Comparison of ENCODE assay signal across 16 cellular contexts in the genomic region with DNA sequence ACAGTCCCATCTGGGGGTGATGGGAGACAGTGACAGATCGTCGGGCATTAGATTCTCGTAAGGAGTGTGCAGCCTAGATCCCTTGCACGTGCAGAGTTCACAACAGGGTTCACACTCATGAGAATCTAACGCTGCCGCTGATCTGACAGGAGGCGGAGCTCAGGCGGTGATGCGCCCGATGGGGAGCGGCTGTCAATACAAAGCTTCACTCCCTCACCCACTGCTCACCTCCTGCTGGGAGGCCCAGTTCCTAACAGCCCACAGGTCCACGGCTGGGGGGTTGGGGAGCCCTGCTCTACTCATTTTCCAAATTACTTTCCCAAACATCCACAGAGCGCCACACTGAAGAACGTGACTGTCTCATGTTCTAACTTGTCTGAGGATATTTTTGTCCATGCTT. TPM values are rescaled to one million over a fixed set of nuclear protein-coding genes. Genes with fewer than 3 reads are reported as not detected.
"Had no signal": no experiment of that assay in that cellular context is flagged by ENCODE, and none has a peak within 500 bp of the region (broad histone marks: within the 10 kb centered on the region; RNA-seq: fewer than 3 reads in every experiment).

No MANE protein-coding gene starts in this region.

- H3K36me3 ChIP-seq: neutrophil, tibial artery had no signal

- H3K9me3 ChIP-seq: neutrophil, tibial artery had no signal

- H3K9me3 Mint-ChIP-seq: activated naive CD8-positive, alpha-beta T cell treated with anti-CD3 and anti-CD28 coated beads, Interleukin-2, amount 10 ng/mL, durations not matched to agents 7 days and 5 days; activated T-helper 1 cell treated with anti-CD3 and anti-CD28 coated beads, Interleukin-12 subunit alpha, Interleukin-12 subunit beta, Interleukin-2, Interleukin-4 antibody, amounts not matched to agents 30 ng/mL and 10 ng/mL and 1 ng/mL, durations not matched to agents 14 hours and 24 hours and 36 hours; naive thymus-derived CD8-positive, alpha-beta T cell; stimulated activated effector memory CD8-positive, alpha-beta T cell treated with anti-CD3 and anti-CD28 coated beads, Interleukin-12 subunit alpha, Interleukin-12 subunit beta, amount 100 ng/mL, for 72 hours had no signal

- FAIRE-seq: kidney, urothelium cell line had no signal

- H3K36me3 Mint-ChIP-seq: activated naive CD8-positive, alpha-beta T cell treated with anti-CD3 and anti-CD28 coated beads, Interleukin-2, amount 10 ng/mL, durations not matched to agents 7 days and 5 days; brain; naive thymus-derived CD8-positive, alpha-beta T cell; stimulated activated effector memory CD8-positive, alpha-beta T cell treated with anti-CD3 and anti-CD28 coated beads, Interleukin-12 subunit alpha, Interleukin-12 subunit beta, amount 100 ng/mL, for 72 hours had no signal

- DNase-seq: activated CD4-positive, CD25-positive, alpha-beta regulatory T cell treated with anti-CD3 and anti-CD28 coated beads, Interleukin-2, amount 50 U/mL, for 72 hours; activated naive CD4-positive, alpha-beta T cell; activated naive CD8-positive, alpha-beta T cell treated with anti-CD3 and anti-CD28 coated beads, Interleukin-2, amount 10 ng/mL, durations not matched to agents 7 days and 5 days; kidney; left ventricle myocardium superior; mesenchymal stem cell; naive thymus-derived CD8-positive, alpha-beta T cell; T1000; tibial artery had no signal

- H3K27ac ChIP-seq: neutrophil, tibial artery had no signal

- H3K27ac Mint-ChIP-seq: activated naive CD8-positive, alpha-beta T cell treated with anti-CD3 and anti-CD28 coated beads, Interleukin-2, amount 10 ng/mL, durations not matched to agents 7 days and 5 days; activated T-helper 1 cell treated with anti-CD3 and anti-CD28 coated beads, Interleukin-12 subunit alpha, Interleukin-12 subunit beta, Interleukin-2, Interleukin-4 antibody, amounts not matched to agents 30 ng/mL and 10 ng/mL and 1 ng/mL, durations not matched to agents 14 hours and 24 hours and 36 hours; brain; naive thymus-derived CD8-positive, alpha-beta T cell; stimulated activated effector memory CD8-positive, alpha-beta T cell treated with anti-CD3 and anti-CD28 coated beads, Interleukin-12 subunit alpha, Interleukin-12 subunit beta, amount 100 ng/mL, for 72 hours had no signal

- H3K4me3 Mint-ChIP-seq: activated naive CD8-positive, alpha-beta T cell treated with anti-CD3 and anti-CD28 coated beads, Interleukin-2, amount 10 ng/mL, durations not matched to agents 7 days and 5 days; activated T-helper 1 cell treated with anti-CD3 and anti-CD28 coated beads, Interleukin-12 subunit alpha, Interleukin-12 subunit beta, Interleukin-2, Interleukin-4 antibody, amounts not matched to agents 30 ng/mL and 10 ng/mL and 1 ng/mL, durations not matched to agents 14 hours and 24 hours and 36 hours; brain; naive thymus-derived CD8-positive, alpha-beta T cell; stimulated activated effector memory CD8-positive, alpha-beta T cell treated with anti-CD3 and anti-CD28 coated beads, Interleukin-12 subunit alpha, Interleukin-12 subunit beta, amount 100 ng/mL, for 72 hours had no signal

- ATAC-seq: left ventricle myocardium superior; naive thymus-derived CD8-positive, alpha-beta T cell; stimulated activated effector memory CD8-positive, alpha-beta T cell treated with anti-CD3 and anti-CD28 coated beads, Interleukin-12 subunit alpha, Interleukin-12 subunit beta, amount 100 ng/mL, for 72 hours had no signal

- H3K4me3 ChIP-seq: tibial artery had no signal

RNA-seq across cellular contexts. Expression of a gene that starts 25.3 kb away (rescaled TPM):
- total RNA-seq: activated CD8-positive, alpha-beta memory T cell treated with anti-CD3 and anti-CD28 coated beads for 36 hours; activated naive CD8-positive, alpha-beta T cell treated with anti-CD3 and anti-CD28 coated beads, Interleukin-2, amount 10 ng/mL, durations not matched to agents 7 days and 5 days; activated T-helper 1 cell treated with anti-CD3 and anti-CD28 coated beads, Interleukin-12 subunit alpha, Interleukin-12 subunit beta, Interleukin-2, Interleukin-4 antibody, amounts not matched to agents 30 ng/mL and 10 ng/mL and 1 ng/mL, durations not matched to agents 14 hours and 24 hours and 36 hours; kidney; left ventricle myocardium superior; naive thymus-derived CD8-positive, alpha-beta T cell had no signal
- polyA plus RNA-seq: esophagus; naive thymus-derived CD8-positive, alpha-beta T cell had no signal
